ENCODE assay signal across 27 cellular contexts in genomic region chr20:59333928-59334327, GRCh38. TPM values are rescaled to one million over a fixed set of nuclear protein-coding genes. Genes with fewer than 3 reads are reported as not detected.
"Had no signal": no experiment of that assay in that cellular context is flagged by ENCODE, and none has a peak within 500 bp of the region (broad histone marks: within the 10 kb centered on the region; RNA-seq: fewer than 3 reads in every experiment).

No MANE protein-coding gene starts in this region.

- H3K4me3 ChIP-seq: esophagus squamous epithelium, left ventricle myocardium inferior, lung, skin epidermis, tibial artery had no signal

- ATAC-seq: activated CD8-positive, alpha-beta T cell treated with anti-CD3 and anti-CD28 coated beads for 36 hours; activated T-cell treated with anti-CD3 and anti-CD28 coated beads, Interleukin-2, amount 50 U/mL, for 4 hours; activated T-helper 17 cell treated with anti-CD3 and anti-CD28 coated beads, Interleukin-2, amount 50 U/mL, for 72 hours; sciatic nerve; stimulated activated effector memory CD8-positive, alpha-beta T cell treated with anti-CD3 and anti-CD28 coated beads, Interleukin-12 subunit alpha, Interleukin-12 subunit beta, amount 100 ng/mL, for 72 hours; stimulated activated naive CD8-positive, alpha-beta T cell treated with anti-CD3 and anti-CD28 coated beads, Interleukin-15, amount 100 ng/mL, for 72 hours had no signal

- H3K4me1 ChIP-seq: esophagus squamous epithelium, left ventricle myocardium inferior, tibial artery had no signal

- H3K36me3 ChIP-seq: esophagus squamous epithelium, left ventricle myocardium inferior, neutrophil, tibial artery had no signal

- H3K9me3 ChIP-seq: esophagus squamous epithelium, left ventricle myocardium inferior, neutrophil, tibial artery had no signal

- H3K27me3 ChIP-seq: neutrophil had no signal

- DNase-seq: activated B cell treated with CpG ODN at 0.5 μM for 24 hours; activated CD4-positive, alpha-beta T cell treated with anti-CD3 and anti-CD28 coated beads, Interleukin-2, amount 50 U/mL, for 1 hour; activated CD8-positive, alpha-beta T cell treated with anti-CD3 and anti-CD28 coated beads for 36 hours; activated gamma-delta T cell treated with Interleukin-2 at 50 U/mL for 16 hours; activated naive CD4-positive, alpha-beta T cell treated with anti-CD3 and anti-CD28 coated beads, Interleukin-2, amount 50 U/mL, for 16 hours; activated T-cell treated with anti-CD3 and anti-CD28 coated beads, Interleukin-2, amount 50 U/mL, for 4 hours; amygdala; caudate nucleus; esophagus squamous epithelium; left ventricle myocardium inferior; mesendoderm; naive B cell; nephron progenitor cell; stimulated activated CD4-positive, alpha-beta T cell treated with anti-CD3 and anti-CD28 coated beads, Interleukin-4, amount 100 ng/mL, for 24 hours; stimulated activated naive CD8-positive, alpha-beta T cell treated with anti-CD3 and anti-CD28 coated beads, Interleukin-15, amount 100 ng/mL, for 72 hours; tibial artery had no signal

- H3K27ac ChIP-seq: epithelial cell of prostate, esophagus squamous epithelium, left ventricle myocardium inferior, neutrophil, skin epidermis, tibial artery had no signal

RNA-seq across cellular contexts. Expression of gene EDN3, which starts 33.5 kb away (rescaled TPM):
- total RNA-seq: activated B cell treated with CpG ODN at 0.5 μM for 24 hours; activated T-cell treated with anti-CD3 and anti-CD28 coated beads, Interleukin-2, amount 50 U/mL, for 4 hours; left ventricle myocardium inferior; mononuclear cell; osteocyte; posterior vena cava; renal cortical epithelial cell; sciatic nerve had no signal
